8 cellular contexts compared by ENCODE assay signal in genomic region chr3:125374996-125375941, GRCh38. TPM values are rescaled to one million over a fixed set of nuclear protein-coding genes. Genes with fewer than 3 reads are reported as not detected.
A peak's percentile ranks its signal among the peaks of the same experiment; 100 is the strongest.
DNase-seq lines count a peak whose midpoint lies in the region; ATAC-seq and TF ChIP-seq lines count a peak whose summit lies in the region.

TSS of gene ZNF148 (minus strand) at chr3:125375325. CDS start at chr3:125313640, 61,685 bp downstream.

- no peak for TF ChIP-seq CTCF in coronary artery (IDR thresholded peaks at IDR 0.05)

- H3K4me3 Mint-ChIP-seq in activated CD4-positive, alpha-beta T cell treated with anti-CD3 and anti-CD28 coated beads, Interleukin-2, amount 10 ng/mL, durations not matched to agents 24 days and 14 days, result peak within 1 kb of the TSS; percentile 98

- no peaks in the 10 kb centered on the region for H3K9me3 Mint-ChIP-seq in activated CD4-positive, alpha-beta T cell treated with anti-CD3 and anti-CD28 coated beads, Interleukin-2, amount 10 ng/mL, durations not matched to agents 24 days and 14 days

- H3K27ac ChIP-seq in coronary artery, result peak within 1 kb of the TSS; percentile 91 to 96

- peak within 1 kb of the TSS; percentile 98 for H3K27ac Mint-ChIP-seq in activated CD4-positive, alpha-beta T cell treated with anti-CD3 and anti-CD28 coated beads, Interleukin-2, amount 10 ng/mL, durations not matched to agents 24 days and 14 days

- ATAC-seq in HG03442 (IDR thresholded peaks at IDR 0.05; ENCODE audit: unreplicated experiment) (peak; percentile 76), left colon (peak; percentile 98)

- peaks cover 26% of the 10 kb centered on the region for H3K36me3 Mint-ChIP-seq in activated CD4-positive, alpha-beta T cell treated with anti-CD3 and anti-CD28 coated beads, Interleukin-2, amount 10 ng/mL, durations not matched to agents 24 days and 14 days (ENCODE audit: low read depth)

- no peaks in the 10 kb centered on the region for H3K27me3 Mint-ChIP-seq in activated CD4-positive, alpha-beta T cell treated with anti-CD3 and anti-CD28 coated beads, Interleukin-2, amount 10 ng/mL, durations not matched to agents 24 days and 14 days

- peak; percentile 86 to 87 for DNase-seq in AML-193 (lab: John Stamatoyannopoulos, UW)
- DNase-seq in GM19238 (ENCODE audit: insufficient read length, low spot score), result peak; percentile 83
- peak; percentile 64 for DNase-seq in NCI-H526 treated with DMSO at 0.1 percent for 48 hours (lab: John Stamatoyannopoulos, UW)
- peak; percentile 98 for DNase-seq in activated CD4-positive, alpha-beta T cell treated with anti-CD3 and anti-CD28 coated beads, Interleukin-2, amount 10 ng/mL, durations not matched to agents 24 days and 14 days
- peak; percentile 91 for DNase-seq in coronary artery (ENCODE audit: low spot score)
- DNase-seq in left colon, result peak; percentile 91 to 94
- DNase-seq in stimulated activated CD4-positive, alpha-beta T cell treated with anti-CD3 and anti-CD28 coated beads, Interleukin-1b, Interleukin-23, amount 100 ng/mL, for 4 hours (ENCODE audit: low read depth in 2 of 2), result peak; percentile 87 to 88

- intact Hi-C loops in activated CD4-positive, alpha-beta T cell treated with anti-CD3 and anti-CD28 coated beads, Interleukin-2, amount 10 ng/mL, durations not matched to agents 24 days and 14 days (cut with micrococcal nuclease), result loop anchor here (1.0 to 10.0 kb wide), 7 partner anchors 18 to 320 kb away; partner anchors contain the start of genes HEG1, OSBPL11 and SNX4
- intact Hi-C loops in left colon (cut with DNase I, micrococcal nuclease), result no loop called here

- H3K4me3 ChIP-seq in coronary artery, result peak within 1 kb of the TSS; percentile 90

- peaks cover 32% of the 10 kb centered on the region for H3K4me1 Mint-ChIP-seq in activated CD4-positive, alpha-beta T cell treated with anti-CD3 and anti-CD28 coated beads, Interleukin-2, amount 10 ng/mL, durations not matched to agents 24 days and 14 days

RNA-seq across cellular contexts. Expression of gene ZNF148, which starts in this region (rescaled TPM):
- 31.8 and 38.0 TPM in 2 replicates for total RNA-seq in activated CD4-positive, alpha-beta T cell treated with anti-CD3 and anti-CD28 coated beads, Interleukin-2, amount 10 ng/mL, durations not matched to agents 24 days and 14 days
- 10 to 100 TPM; 44.3 to 48.6 TPM for total RNA-seq in left colon

Comparison
In these comparisons a context has a peak if more than half of its experiments do, and no peak if none do; other contexts are left out.
1. Peak in every context shown above with its lines: DNase-seq, ATAC-seq, H3K4me3 ChIP-seq and H3K27ac ChIP-seq.